2 cellular contexts compared by ENCODE assay signal in genomic region chr11:90095230-90095924, GRCh38. TPM values are rescaled to one million over a fixed set of nuclear protein-coding genes. Genes with fewer than 3 reads are reported as not detected.
"Had no signal": no experiment of that assay in that cellular context is flagged by ENCODE, and none has a peak within 500 bp of the region (broad histone marks: within the 10 kb centered on the region; RNA-seq: fewer than 3 reads in every experiment).

No MANE protein-coding gene starts in this region.

RNA-seq across cellular contexts. Expression of gene UBTFL1, which starts 9.6 kb away (rescaled TPM):
- total RNA-seq: G401, GM12878 had no signal
- polyA plus RNA-seq: GM12878 had no signal

RNA-seq across cellular contexts. Expression of gene NAALAD2, which starts 39.1 kb away (rescaled TPM):
- total RNA-seq: G401, GM12878 had no signal
